In the genomic region with DNA sequence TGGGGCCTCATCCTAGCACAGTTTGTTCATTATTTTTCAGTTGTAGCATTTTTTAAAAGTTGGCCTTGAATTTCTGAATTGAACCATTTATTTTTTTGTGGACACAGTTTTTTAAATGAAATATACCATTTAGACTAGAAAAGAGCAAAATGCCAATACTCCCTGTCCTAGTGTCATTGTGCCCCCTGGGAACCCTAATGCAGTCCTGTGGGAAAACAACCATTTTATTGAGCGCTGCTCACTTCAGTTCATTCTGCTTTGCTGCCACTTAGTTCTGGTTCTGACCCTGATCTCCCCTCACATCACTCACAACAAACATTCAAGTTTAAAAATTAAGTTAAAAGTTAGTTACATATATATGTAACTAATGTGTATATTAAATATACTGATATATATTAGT, we compare ENCODE assay signal across 29 cellular contexts. TPM values are rescaled to one million over a fixed set of nuclear protein-coding genes. Genes with fewer than 3 reads are reported as not detected.
DNase-seq lines count a peak whose midpoint lies in the region; ATAC-seq lines count a peak whose summit lies in the region.
"Had no signal": no experiment of that assay in that cellular context is flagged by ENCODE, and none has a peak within 500 bp of the region (broad histone marks: within the 10 kb centered on the region; RNA-seq: fewer than 3 reads in every experiment).

No MANE protein-coding gene starts in this region.

- H3K36me3 ChIP-seq in BLaER1 treated with 17β-estradiol and CSF1 and Interleukin-3, amounts not matched to agents 10 nM and 100 nM, result peaks cover 13 to 35% (median 22%) of the 10 kb centered on the region in 11 experiments; a peak in 20 of 22 replicates
- H3K36me3 ChIP-seq: cardiac muscle cell, neural progenitor cell, Peyer's patch, tibial artery had no signal

- POLR2A ChIA-PET in naive thymus-derived CD8-positive, alpha-beta T cell (lab: Charles Lee), result interaction anchor here (1.6 kb wide), 1 partner anchor 22 kb away, joined by 4 read pairs; no protein-coding TSS in a partner anchor

- H3K4me1 Mint-ChIP-seq in activated naive CD8-positive, alpha-beta T cell treated with anti-CD3 and anti-CD28 coated beads for 36 hours, result peaks cover 53% of the 10 kb centered on the region
- H3K4me1 Mint-ChIP-seq in naive thymus-derived CD8-positive, alpha-beta T cell, result peaks cover 19 to 81% (median 64%) of the 10 kb centered on the region in 4 donors

- H3K27me3 ChIP-seq in BLaER1 treated with 17β-estradiol and CSF1 and Interleukin-3, amounts not matched to agents 10 nM and 100 nM, result no peaks in the 10 kb centered on the region
- H3K27me3 ChIP-seq: cardiac muscle cell, hepatocyte, neural progenitor cell, Peyer's patch, tibial artery had no signal

- no peaks in the 10 kb centered on the region for H3K27me3 Mint-ChIP-seq in activated naive CD8-positive, alpha-beta T cell treated with anti-CD3 and anti-CD28 coated beads for 36 hours
- no peaks in the 10 kb centered on the region for H3K27me3 Mint-ChIP-seq in naive thymus-derived CD8-positive, alpha-beta T cell

- peaks cover 0 to 27% (median 16%) of the 10 kb centered on the region in 11 experiments; a peak in 17 of 22 replicates for H3K9me3 ChIP-seq in BLaER1 treated with 17β-estradiol and CSF1 and Interleukin-3, amounts not matched to agents 10 nM and 100 nM (replicated peaks in 1 of 11)
- H3K9me3 ChIP-seq: Peyer's patch, tibial artery had no signal

- H3K4me3 Mint-ChIP-seq in activated naive CD8-positive, alpha-beta T cell treated with anti-CD3 and anti-CD28 coated beads for 36 hours, result peak overlapping the region; percentile 27
- H3K4me3 Mint-ChIP-seq in naive thymus-derived CD8-positive, alpha-beta T cell, result peak overlapping the region in 6 of 10 donors; percentile 13 to 71 (median 36)
- H3K4me3 Mint-ChIP-seq: neural progenitor cell had no signal

- H4K20me1 ChIP-seq in BLaER1 treated with 17β-estradiol and CSF1 and Interleukin-3, amounts not matched to agents 10 nM and 100 nM, result peaks cover 6 to 89% (median 53%) of the 10 kb centered on the region in 11 experiments; a peak in 18 of 22 replicates

- H3K27ac ChIP-seq in BLaER1 treated with 17β-estradiol and CSF1 and Interleukin-3, amounts not matched to agents 10 nM and 100 nM, result no peak overlapping the region
- H3K27ac ChIP-seq: C4-2B, cardiac muscle cell, hepatocyte, neural progenitor cell, parathyroid adenoma, Peyer's patch, tibial artery had no signal

- H3K27ac Mint-ChIP-seq in activated naive CD8-positive, alpha-beta T cell treated with anti-CD3 and anti-CD28 coated beads for 36 hours, result no peak overlapping the region
- peak overlapping the region in 5 of 10 donors; percentile 34 to 86 (median 47) for H3K27ac Mint-ChIP-seq in naive thymus-derived CD8-positive, alpha-beta T cell
- H3K27ac Mint-ChIP-seq: neural progenitor cell had no signal

- peak overlapping the region in 7 of 11 experiments; percentile 5 to 90 (median 45); a peak in 10 of 22 replicates for H3K4me2 ChIP-seq in BLaER1 treated with 17β-estradiol and CSF1 and Interleukin-3, amounts not matched to agents 10 nM and 100 nM
- H3K4me2 ChIP-seq: hepatocyte, neural progenitor cell had no signal

- peak overlapping the region in 2 of 11 experiments; percentile 17 to 30; a peak in 2 of 22 replicates for H3K9ac ChIP-seq in BLaER1 treated with 17β-estradiol and CSF1 and Interleukin-3, amounts not matched to agents 10 nM and 100 nM
- H3K9ac ChIP-seq: neural progenitor cell, parathyroid adenoma had no signal

- no peak overlapping the region for H3K4me3 ChIP-seq in BLaER1 treated with 17β-estradiol and CSF1 and Interleukin-3, amounts not matched to agents 10 nM and 100 nM
- H3K4me3 ChIP-seq: cardiac muscle cell, hepatocyte, neural progenitor cell, Peyer's patch, tibial artery had no signal

- DNase-seq in Ammon's horn (ENCODE audit: low spot score) (peak; percentile 33), GDM1 (lab: John Stamatoyannopoulos, UW) (no peak), T-helper 1 cell (no peak), OCI-M2 (lab: John Stamatoyannopoulos, UW; ENCODE audit: unreplicated experiment) (no peak)
- DNase-seq in activated naive CD8-positive, alpha-beta T cell treated with anti-CD3 and anti-CD28 coated beads for 36 hours, result no peak
- no peak for DNase-seq in naive thymus-derived CD8-positive, alpha-beta T cell
- DNase-seq: activated CD4-positive, alpha-beta T cell treated with anti-CD3 and anti-CD28 coated beads for 1 hour; activated naive CD4-positive, alpha-beta T cell treated with anti-CD3 and anti-CD28 coated beads, Interleukin-2, amount 50 U/mL, for 16 hours; aorta; effector CD4-positive, alpha-beta T cell; Karpas-422; left cardiac atrium; MV-4-11; NCI-H1436; NCI-H2081 treated with DMSO at 0.1 percent for 48 hours; NCI-H2227 treated with DMSO at 0.1 percent for 48 hours; NCI-H69; Peyer's patch; SHP77; small intestine; tibial artery had no signal

- H3K9me3 Mint-ChIP-seq in activated naive CD8-positive, alpha-beta T cell treated with anti-CD3 and anti-CD28 coated beads for 36 hours, result no peaks in the 10 kb centered on the region
- peaks cover 0 to 2% (median 0%) of the 10 kb centered on the region in 9 donors for H3K9me3 Mint-ChIP-seq in naive thymus-derived CD8-positive, alpha-beta T cell
- H3K9me3 Mint-ChIP-seq: neural progenitor cell had no signal

- H3K4me1 ChIP-seq in BLaER1 treated with 17β-estradiol and CSF1 and Interleukin-3, amounts not matched to agents 10 nM and 100 nM, result peaks cover 16 to 64% (median 29%) of the 10 kb centered on the region in 10 experiments
- H3K4me1 ChIP-seq: parathyroid adenoma had no signal

- H3K36me3 Mint-ChIP-seq in activated naive CD8-positive, alpha-beta T cell treated with anti-CD3 and anti-CD28 coated beads for 36 hours, result peaks cover 65% of the 10 kb centered on the region
- peaks cover 0 to 29% (median 6%) of the 10 kb centered on the region in 3 donors for H3K36me3 Mint-ChIP-seq in naive thymus-derived CD8-positive, alpha-beta T cell
- H3K36me3 Mint-ChIP-seq: neural progenitor cell had no signal

- ATAC-seq in naive thymus-derived CD8-positive, alpha-beta T cell, result no peak
- ATAC-seq: HCT116, HepG2, left cardiac atrium had no signal

RNA-seq across cellular contexts. Expression of gene NFKB1, which starts 5.4 kb away (rescaled TPM):
- 100 to 1,000 TPM; 250 to 259 TPM for total RNA-seq in activated naive CD8-positive, alpha-beta T cell treated with anti-CD3 and anti-CD28 coated beads for 36 hours
- total RNA-seq in naive thymus-derived CD8-positive, alpha-beta T cell, result 100 to 1,000 TPM in 1 of 2 experiments, 10 to 100 TPM in 1; 91.5 to 101 TPM
- 10 to 100 TPM; 27.5 to 82.2 (median 32.4) TPM for polyA plus RNA-seq in naive thymus-derived CD8-positive, alpha-beta T cell
